7 cellular contexts compared by ENCODE assay signal in genomic region chr10:73997479-73997805, GRCh38. TPM values are rescaled to one million over a fixed set of nuclear protein-coding genes. Genes with fewer than 3 reads are reported as not detected.
A peak's percentile ranks its signal among the peaks of the same experiment; 100 is the strongest.
DNase-seq lines count a peak whose midpoint lies in the region; ATAC-seq and TF ChIP-seq lines count a peak whose summit lies in the region.

No MANE protein-coding gene starts in this region.

- H3K36me3 ChIP-seq in GM23338 (ENCODE audit: insufficient read depth) (peaks cover 19% of the 10 kb centered on the region; the same call in 1 of the 2 replicates), Karpas-422 (ENCODE audit: insufficient read depth, low read length) (no peaks in the 10 kb centered on the region), cardiac muscle cell (no peaks in the 10 kb centered on the region), sigmoid colon (no peaks in the 10 kb centered on the region)

- H3K27me3 ChIP-seq in GM23338 (ENCODE audit: insufficient read depth) (no peaks in the 10 kb centered on the region), Karpas-422 (ENCODE audit: low read length) (no peaks in the 10 kb centered on the region), cardiac muscle cell (no peaks in the 10 kb centered on the region), sigmoid colon (no peaks in the 10 kb centered on the region)

- H4K20me1 ChIP-seq in GM23338 (replicated peaks; ENCODE audit: insufficient read depth) (peaks cover 29% of the 10 kb centered on the region), Karpas-422 (ENCODE audit: insufficient read depth, low read depth, low read length) (no peaks in the 10 kb centered on the region)

- WGBS in sigmoid colon, 2 donors = 0 to 1% methylated on average over 13 of the region's 13 CpGs

- H3K27ac ChIP-seq in GM23338 (ENCODE audit: low read depth) (peak overlapping the region; percentile 94), Karpas-422 (ENCODE audit: low read length) (peak overlapping the region; percentile 60), cardiac muscle cell (peak overlapping the region; percentile 95), sigmoid colon (peak overlapping the region; percentile 96 to 100 (median 98))

- peak overlapping the region; percentile 91 for H3K9ac ChIP-seq in Karpas-422 (ENCODE audit: low read length)

- TF ChIP-seq EP300 in sigmoid colon (IDR thresholded peaks at IDR 0.05) = no peak

- peak overlapping the region; percentile 86 for H3K4me3 Mint-ChIP-seq in GM23338

- no peaks in the 10 kb centered on the region for H3K9me3 ChIP-seq in Karpas-422 (ENCODE audit: low read length)
- H3K9me3 ChIP-seq in cardiac muscle cell (ENCODE audit: low read depth) = no peaks in the 10 kb centered on the region
- H3K9me3 ChIP-seq in sigmoid colon = no peaks in the 10 kb centered on the region

- H3K9me3 Mint-ChIP-seq in GM23338 = peaks cover 3% of the 10 kb centered on the region

- no peak for TF ChIP-seq CTCF in GM23338 (conservative IDR thresholded peaks at IDR 0.05; ENCODE audit: low read depth in 2 of 2)
- TF ChIP-seq CTCF in cardiac muscle cell (IDR thresholded peaks at IDR 0.05; ENCODE audit: low read depth, low read length) = no peak
- TF ChIP-seq CTCF in sigmoid colon (IDR thresholded peaks at IDR 0.05) = no peak

- peaks cover 45% of the 10 kb centered on the region for H3K79me2 ChIP-seq in GM23338 (replicated peaks; ENCODE audit: insufficient read depth)
- peaks cover 45% of the 10 kb centered on the region for H3K79me2 ChIP-seq in Karpas-422 (ENCODE audit: low read length)

- H3K4me3 ChIP-seq in GM23338 = peak overlapping the region; percentile 55
- peak overlapping the region; percentile 99 for H3K4me3 ChIP-seq in Karpas-422 (ENCODE audit: low read length)
- H3K4me3 ChIP-seq in cardiac muscle cell = peak overlapping the region; percentile 42
- H3K4me3 ChIP-seq in sigmoid colon = peak overlapping the region; percentile 33 to 100 (median 92)

- peaks cover 17% of the 10 kb centered on the region for H3K27me3 Mint-ChIP-seq in GM23338 (ENCODE audit: insufficient read depth, low read depth, poor library complexity)

- H3K4me2 ChIP-seq in GM23338 (peak overlapping the region; percentile 60), Karpas-422 (ENCODE audit: low read depth, low read length, poor library complexity, severe bottlenecking) (peak overlapping the region; percentile 96)

- H3K4me1 ChIP-seq in GM23338 (ENCODE audit: insufficient read depth) = peaks cover 35% of the 10 kb centered on the region
- peaks cover 44% of the 10 kb centered on the region for H3K4me1 ChIP-seq in Karpas-422 (ENCODE audit: low read length)
- peaks cover 19% of the 10 kb centered on the region for H3K4me1 ChIP-seq in cardiac muscle cell (ENCODE audit: low read depth)
- peaks cover 0 to 39% (median 32%) of the 10 kb centered on the region in 4 donors for H3K4me1 ChIP-seq in sigmoid colon

- intact Hi-C loops in sigmoid colon (cut with DNase I) = loop anchor here (5.0 kb wide), 1 partner anchor 110 kb away; no protein-coding TSS in a partner anchor

- peaks cover 38% of the 10 kb centered on the region for H3K36me3 Mint-ChIP-seq in GM23338 (ENCODE audit: low read depth)

- no peak for DNase-seq in GM23338 (ENCODE audit: low spot score)
- no peak for DNase-seq in Karpas-422
- DNase-seq in activated CD4-positive, alpha-beta T cell treated with anti-CD3 and anti-CD28 coated beads, Interleukin-2, amount 50 U/mL, for 1 hour = peak; percentile 73
- no peak for DNase-seq in cardiac muscle cell (ENCODE audit: low read depth in 1 of 2, low spot score in 1 of 2)
- no peak for DNase-seq in sigmoid colon
- DNase-seq in AG20443 (ENCODE audit: low spot score) = no peak

- H3F3A ChIP-seq in GM23338 (replicated peaks; ENCODE audit: low read depth) = peaks cover 10% of the 10 kb centered on the region; the same call in 1 of the 2 replicates

- peak; percentile 73 for ATAC-seq in GM18511 (IDR thresholded peaks at IDR 0.05; ENCODE audit: unreplicated experiment)
- peak; percentile 16 for ATAC-seq in GM23338

- peaks cover 30% of the 10 kb centered on the region for H3K4me1 Mint-ChIP-seq in GM23338

- TF ChIP-seq POLR2A in sigmoid colon (IDR thresholded peaks at IDR 0.05) = no peak

- no peak overlapping the region for H2AFZ ChIP-seq in GM23338
- peak overlapping the region; percentile 97 for H2AFZ ChIP-seq in Karpas-422 (ENCODE audit: low read length)

- peak overlapping the region; percentile 98 for H3K27ac Mint-ChIP-seq in GM23338

- no peaks in the 10 kb centered on the region for H3K9me2 ChIP-seq in GM23338 (ENCODE audit: insufficient read depth)
- no peaks in the 10 kb centered on the region for H3K9me2 ChIP-seq in Karpas-422 (replicated peaks; ENCODE audit: insufficient read depth, low read length)

TF ChIP-seq in GM23338, 12 proteins besides CTCF, POLR2A, EP300 and RAD21 (continues in another document):
- TF ChIP-seq EZH2 (IDR thresholded peaks at IDR 0.05; ENCODE audit: low read depth, unreplicated experiment) (no peak), CREB1 (CRISPR knock-in tag; IDR thresholded peaks at IDR 0.05; ENCODE audit: low read depth) (no peak), EZH2phosphoT487 (IDR thresholded peaks at IDR 0.05; ENCODE audit: unreplicated experiment) (no peak), ZNF462 (CRISPR knock-in tag; IDR thresholded peaks at IDR 0.05) (no peak)

RNA-seq across cellular contexts. Expression of gene VCL, which starts 0.5 kb away (rescaled TPM):
- total RNA-seq in GM23338 (2014; rRNA removed; shearing (Covaris generic)) = 234 and 254 TPM in 2 replicates
- 58.0 and 60.7 TPM in 2 replicates for polyA plus RNA-seq in GM23338 (2016; fragmentation: Nextera tagmentation; extraction: Ambion mirVana)
- total RNA-seq in Karpas-422 (2014; rRNA removed; shearing (Covaris generic); ENCODE audit: low replicate concordance) = 37.6 and 50.5 TPM in 2 replicates
- total RNA-seq in cardiac muscle cell = 130 and 167 TPM in 2 replicates
- polyA plus RNA-seq in cardiac muscle cell = 118 and 162 TPM in 2 replicates
- total RNA-seq in sigmoid colon = 100 to 1,000 TPM; 179 to 451 (median 305) TPM
- polyA plus RNA-seq in sigmoid colon = 10 to 100 TPM in 1 of 3 donors, 1 to 10 TPM in 2; 6.2 to 47.4 (median 6.6) TPM

Comparison
In these comparisons a context has a peak if more than half of its experiments do, and no peak if none do; other contexts are left out.
1. H3K4me3 ChIP-seq: peak in every context shown above with its lines; median percentile 99 in Karpas-422; 92 in sigmoid colon; 55 in GM23338; 42 in cardiac muscle cell.